ENCODE assay signal across 13 cellular contexts in genomic region chr3:52188586-52189404, GRCh38. TPM values are rescaled to one million over a fixed set of nuclear protein-coding genes. Genes with fewer than 3 reads are reported as not detected.
A peak's percentile ranks its signal among the peaks of the same experiment; 100 is the strongest.
DNase-seq lines count a peak whose midpoint lies in the region; TF ChIP-seq lines count a peak whose summit lies in the region.
"Had no signal": no experiment of that assay in that cellular context is flagged by ENCODE, and none has a peak within 500 bp of the region (broad histone marks: within the 10 kb centered on the region; RNA-seq: fewer than 3 reads in every experiment).

No MANE protein-coding gene starts in this region.

- H3K36me3 Mint-ChIP-seq in activated T-helper 1 cell treated with anti-CD3 and anti-CD28 coated beads, Interleukin-12 subunit alpha, Interleukin-12 subunit beta, Interleukin-2, Interleukin-4 antibody, amounts not matched to agents 30 ng/mL and 10 ng/mL and 1 ng/mL, durations not matched to agents 14 hours and 24 hours and 36 hours (ENCODE audit: low read depth), result no peaks in the 10 kb centered on the region
- H3K36me3 Mint-ChIP-seq in nephron progenitor cell (ENCODE audit: low read depth), result no peaks in the 10 kb centered on the region

- no peak overlapping the region for H3K27ac ChIP-seq in A673 (ENCODE audit: low read depth, low read length, poor library complexity, severe bottlenecking)

- peaks cover 16% of the 10 kb centered on the region for H3K4me1 Mint-ChIP-seq in activated T-helper 1 cell treated with anti-CD3 and anti-CD28 coated beads, Interleukin-12 subunit alpha, Interleukin-12 subunit beta, Interleukin-2, Interleukin-4 antibody, amounts not matched to agents 30 ng/mL and 10 ng/mL and 1 ng/mL, durations not matched to agents 14 hours and 24 hours and 36 hours (ENCODE audit: low read depth)
- peaks cover 22% of the 10 kb centered on the region for H3K4me1 Mint-ChIP-seq in nephron progenitor cell

- H3K4me3 ChIP-seq in A673 (ENCODE audit: low read depth, low read length, poor library complexity, severe bottlenecking), result no peak overlapping the region

- no peaks in the 10 kb centered on the region for H3K36me3 ChIP-seq in A673 (ENCODE audit: insufficient read depth, low read length, poor library complexity, severe bottlenecking)

- peaks cover 1% of the 10 kb centered on the region for H3K27me3 Mint-ChIP-seq in activated T-helper 1 cell treated with anti-CD3 and anti-CD28 coated beads, Interleukin-12 subunit alpha, Interleukin-12 subunit beta, Interleukin-2, Interleukin-4 antibody, amounts not matched to agents 30 ng/mL and 10 ng/mL and 1 ng/mL, durations not matched to agents 14 hours and 24 hours and 36 hours (ENCODE audit: insufficient read depth)
- peaks cover 10% of the 10 kb centered on the region for H3K27me3 Mint-ChIP-seq in nephron progenitor cell (ENCODE audit: low read depth, poor library complexity)
- H3K27me3 Mint-ChIP-seq: CD4-positive, alpha-beta T cell; effector memory CD8-positive, alpha-beta T cell; progenitor cell of endocrine pancreas had no signal

- intact Hi-C loops in activated T-helper 1 cell treated with anti-CD3 and anti-CD28 coated beads, Interleukin-12 subunit alpha, Interleukin-12 subunit beta, Interleukin-2, Interleukin-4 antibody, amounts not matched to agents 30 ng/mL and 10 ng/mL and 1 ng/mL, durations not matched to agents 14 hours and 24 hours and 36 hours (cut with micrococcal nuclease), result no loop called here
- intact Hi-C loops in A673 (cut with micrococcal nuclease; ENCODE audit: unreplicated experiment), result no loop called here

- no peaks in the 10 kb centered on the region for H3K4me1 ChIP-seq in A673 (ENCODE audit: insufficient read depth, low read length, poor library complexity, severe bottlenecking)

- POLR2A ChIA-PET in A673 (lab: Charles Lee; ENCODE audit: low non-redundant PET), result no interaction called here

- no peaks in the 10 kb centered on the region for H3K27me3 ChIP-seq in A673 (replicated peaks; ENCODE audit: insufficient read depth, low read depth, low read length, poor library complexity)

- H3K4me3 Mint-ChIP-seq in activated T-helper 1 cell treated with anti-CD3 and anti-CD28 coated beads, Interleukin-12 subunit alpha, Interleukin-12 subunit beta, Interleukin-2, Interleukin-4 antibody, amounts not matched to agents 30 ng/mL and 10 ng/mL and 1 ng/mL, durations not matched to agents 14 hours and 24 hours and 36 hours, result no peak overlapping the region
- H3K4me3 Mint-ChIP-seq in nephron progenitor cell, result no peak overlapping the region
- H3K4me3 Mint-ChIP-seq: activated T-cell treated with anti-CD3 and anti-CD28 coated beads, Interleukin-2, amount 50 U/mL, for 4 hours; CD4-positive, alpha-beta T cell; effector memory CD8-positive, alpha-beta T cell had no signal

- peak overlapping the region; percentile 34 for H3K27ac Mint-ChIP-seq in activated T-helper 1 cell treated with anti-CD3 and anti-CD28 coated beads, Interleukin-12 subunit alpha, Interleukin-12 subunit beta, Interleukin-2, Interleukin-4 antibody, amounts not matched to agents 30 ng/mL and 10 ng/mL and 1 ng/mL, durations not matched to agents 14 hours and 24 hours and 36 hours
- peak overlapping the region; percentile 90 for H3K27ac Mint-ChIP-seq in nephron progenitor cell
- H3K27ac Mint-ChIP-seq: CD4-positive, alpha-beta T cell; effector memory CD8-positive, alpha-beta T cell; progenitor cell of endocrine pancreas had no signal

- BruUV-seq in A673 (replicated peaks; lab: Mats Ljungman, UMichigan), result no TSS peak

- no peaks in the 10 kb centered on the region for H3K9me3 ChIP-seq in A673 (ENCODE audit: low read depth, low read length, poor library complexity, severe bottlenecking)

- CTCF ChIA-PET in A673 (lab: Charles Lee), result no interaction called here

- DNase-seq in Kasumi-1 (lab: John Stamatoyannopoulos, UW) (peak; percentile 70 to 81), nephron progenitor cell (no peak), A673 (ENCODE audit: low spot score) (no peak), NCI-H2029 treated with DMSO at 0.1 percent for 48 hours (lab: John Stamatoyannopoulos, UW) (no peak), C1 segment of cervical spinal cord (lab: John Stamatoyannopoulos, UW) (no peak)
- DNase-seq in activated T-helper 1 cell treated with anti-CD3 and anti-CD28 coated beads, Interleukin-12 subunit alpha, Interleukin-12 subunit beta, Interleukin-2, Interleukin-4 antibody, amounts not matched to agents 30 ng/mL and 10 ng/mL and 1 ng/mL, durations not matched to agents 14 hours and 24 hours and 36 hours (ENCODE audit: low spot score), result no peak
- DNase-seq: activated CD4-positive, CD25-positive, alpha-beta regulatory T cell; activated T-cell treated with anti-CD3 and anti-CD28 coated beads, Interleukin-2, amount 50 U/mL, for 4 hours; CD4-positive, alpha-beta T cell; effector memory CD8-positive, alpha-beta T cell; MM.1S; SHP77 treated with DMSO at 0.1 percent for 48 hours had no signal

- H3K9me3 Mint-ChIP-seq in activated T-helper 1 cell treated with anti-CD3 and anti-CD28 coated beads, Interleukin-12 subunit alpha, Interleukin-12 subunit beta, Interleukin-2, Interleukin-4 antibody, amounts not matched to agents 30 ng/mL and 10 ng/mL and 1 ng/mL, durations not matched to agents 14 hours and 24 hours and 36 hours, result no peaks in the 10 kb centered on the region
- H3K9me3 Mint-ChIP-seq in nephron progenitor cell, result no peaks in the 10 kb centered on the region
- H3K9me3 Mint-ChIP-seq: activated T-cell treated with anti-CD3 and anti-CD28 coated beads, Interleukin-2, amount 50 U/mL, for 4 hours; CD4-positive, alpha-beta T cell; effector memory CD8-positive, alpha-beta T cell had no signal

- TF ChIP-seq CTCF in nephron progenitor cell (IDR thresholded peaks at IDR 0.05), result no peak
- no peak for TF ChIP-seq CTCF in A673 (conservative IDR thresholded peaks at IDR 0.05; ENCODE audit: low read depth, low read length)

RNA-seq across cellular contexts. Expression of gene ALAS1, which starts 9.2 kb away (rescaled TPM):
- total RNA-seq in activated T-helper 1 cell treated with anti-CD3 and anti-CD28 coated beads, Interleukin-12 subunit alpha, Interleukin-12 subunit beta, Interleukin-2, Interleukin-4 antibody, amounts not matched to agents 30 ng/mL and 10 ng/mL and 1 ng/mL, durations not matched to agents 14 hours and 24 hours and 36 hours, result 105 and 110 TPM in 2 replicates
- 52.2 and 58.6 TPM in 2 replicates for total RNA-seq in A673 (2021)

RNA-seq across cellular contexts. Expression of gene POC1A, which starts 34.6 kb away (rescaled TPM):
- total RNA-seq in activated T-helper 1 cell treated with anti-CD3 and anti-CD28 coated beads, Interleukin-12 subunit alpha, Interleukin-12 subunit beta, Interleukin-2, Interleukin-4 antibody, amounts not matched to agents 30 ng/mL and 10 ng/mL and 1 ng/mL, durations not matched to agents 14 hours and 24 hours and 36 hours, result 20.3 and 24.9 TPM in 2 replicates
- total RNA-seq in A673 (2021), result 16.1 and 17.8 TPM in 2 replicates

RNA-seq across cellular contexts. Expression of gene TLR9, which starts 36.6 kb away (rescaled TPM):
- total RNA-seq in activated T-helper 1 cell treated with anti-CD3 and anti-CD28 coated beads, Interleukin-12 subunit alpha, Interleukin-12 subunit beta, Interleukin-2, Interleukin-4 antibody, amounts not matched to agents 30 ng/mL and 10 ng/mL and 1 ng/mL, durations not matched to agents 14 hours and 24 hours and 36 hours, result 0.47 TPM in 1 of 2 replicates, not detected in the other
- not detected in 2 replicates for total RNA-seq in A673 (2021)
- total RNA-seq: progenitor cell of endocrine pancreas had no signal

RNA-seq across cellular contexts. Expression of gene TWF2, which starts 50.2 kb away (rescaled TPM):
- 94.3 and 98.6 TPM in 2 replicates for total RNA-seq in activated T-helper 1 cell treated with anti-CD3 and anti-CD28 coated beads, Interleukin-12 subunit alpha, Interleukin-12 subunit beta, Interleukin-2, Interleukin-4 antibody, amounts not matched to agents 30 ng/mL and 10 ng/mL and 1 ng/mL, durations not matched to agents 14 hours and 24 hours and 36 hours
- total RNA-seq in A673 (2021), result 18.3 and 21.0 TPM in 2 replicates

RNA-seq across cellular contexts. Expression of gene PPM1M, which starts 56.8 kb away (rescaled TPM):
- 57.1 and 59.5 TPM in 2 replicates for total RNA-seq in activated T-helper 1 cell treated with anti-CD3 and anti-CD28 coated beads, Interleukin-12 subunit alpha, Interleukin-12 subunit beta, Interleukin-2, Interleukin-4 antibody, amounts not matched to agents 30 ng/mL and 10 ng/mL and 1 ng/mL, durations not matched to agents 14 hours and 24 hours and 36 hours
- total RNA-seq in A673 (2021), result 3.6 and 5.8 TPM in 2 replicates

Comparison
In these comparisons a context has a peak if more than half of its experiments do, and no peak if none do; other contexts are left out.
1. DNase-seq: peak in Kasumi-1 (2 of 2); none in activated T-helper 1 cell treated with anti-CD3 and anti-CD28 coated beads, Interleukin-12 subunit alpha, Interleukin-12 subunit beta, Interleukin-2, Interleukin-4 antibody, amounts not matched to agents 30 ng/mL and 10 ng/mL and 1 ng/mL, durations not matched to agents 14 hours and 24 hours and 36 hours (single experiment), nephron progenitor cell (single experiment), A673 (single experiment), NCI-H2029 treated with DMSO at 0.1 percent for 48 hours (single experiment) and C1 segment of cervical spinal cord (0 of 14).